Comparison of ENCODE assay signal across 8 cellular contexts in the genomic region with DNA sequence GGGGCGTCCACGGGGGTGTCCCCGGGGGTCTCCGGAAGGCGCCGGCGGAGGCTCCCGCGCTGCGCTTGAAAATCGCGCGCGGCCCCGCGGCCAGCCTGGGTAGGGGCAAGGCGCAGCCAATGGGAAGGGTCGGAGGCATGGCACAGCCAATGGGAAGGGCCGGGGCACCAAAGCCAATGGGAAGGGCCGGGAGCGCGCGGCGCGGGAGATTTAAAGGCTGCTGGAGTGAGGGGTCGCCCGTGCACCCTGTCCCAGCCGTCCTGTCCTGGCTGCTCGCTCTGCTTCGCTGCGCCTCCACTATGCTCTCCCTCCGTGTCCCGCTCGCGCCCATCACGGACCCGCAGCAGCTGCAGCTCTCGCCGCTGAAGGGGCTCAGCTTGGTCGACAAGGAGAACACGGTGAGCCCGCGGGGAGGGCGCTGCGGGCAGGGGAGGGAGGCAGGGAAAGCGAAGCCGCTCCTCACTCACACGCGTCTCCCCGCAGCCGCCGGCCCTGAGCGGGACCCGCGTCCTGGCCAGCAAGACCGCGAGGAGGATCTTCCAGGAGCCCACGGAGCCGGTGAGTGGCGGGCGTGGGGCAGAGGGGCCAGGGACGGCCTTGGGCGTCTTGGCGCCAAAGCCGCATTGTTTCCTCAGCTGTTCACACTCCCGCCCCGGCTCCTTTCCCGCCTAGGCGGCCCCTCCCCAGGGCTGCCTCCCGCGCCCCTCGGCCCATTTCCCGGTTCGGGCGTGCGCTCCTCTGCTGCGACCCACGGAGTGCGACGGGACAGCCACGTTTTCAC. TPM values are rescaled to one million over a fixed set of nuclear protein-coding genes. Genes with fewer than 3 reads are reported as not detected.
DNase-seq lines count a peak whose midpoint lies in the region; ATAC-seq, FAIRE-seq and TF ChIP-seq lines count a peak whose summit lies in the region.

Gene RRM2, plus strand, starts transcription at position 240 of the 781 bp plus-strand sequence. Its CDS starts 60 bp downstream, at position 300.

- no peaks in the 10 kb centered on the region for H3K9me3 Mint-ChIP-seq in activated naive CD8-positive, alpha-beta T cell treated with anti-CD3 and anti-CD28 coated beads, Interleukin-2, amount 10 ng/mL, durations not matched to agents 7 days and 5 days
- H3K9me3 Mint-ChIP-seq in type B pancreatic cell, result no peaks in the 10 kb centered on the region

- no peaks in the 10 kb centered on the region for H3K36me3 ChIP-seq in heart left ventricle

- 0 to 1% (median 0%) methylated on average over 39 to 81 of the region's 81 CpGs for WGBS in heart left ventricle, 4 donors

- peak within 1 kb of the TSS; percentile 99 for H3K4me3 Mint-ChIP-seq in activated naive CD8-positive, alpha-beta T cell treated with anti-CD3 and anti-CD28 coated beads, Interleukin-2, amount 10 ng/mL, durations not matched to agents 7 days and 5 days
- peak within 1 kb of the TSS; percentile 99 for H3K4me3 Mint-ChIP-seq in type B pancreatic cell

- POLR2A ChIA-PET in activated naive CD8-positive, alpha-beta T cell treated with anti-CD3 and anti-CD28 coated beads, Interleukin-2, amount 10 ng/mL, durations not matched to agents 7 days and 5 days (lab: Charles Lee), result interaction anchor here (1.0 to 3.1 kb wide), 7 partner anchors 9 to 567 kb away, joined by 3 to 13 read pairs (median 3); partner anchors contain the start of gene ADAM17

- peak; percentile 92 for DNase-seq in GM12892 (ENCODE audit: insufficient read length)
- DNase-seq in NCI-H1436 (lab: John Stamatoyannopoulos, UW), result peak; percentile 93
- DNase-seq in SW 1271 (lab: John Stamatoyannopoulos, UW), result peak; percentile 79 to 90
- peak; percentile 95 for DNase-seq in activated naive CD8-positive, alpha-beta T cell treated with anti-CD3 and anti-CD28 coated beads, Interleukin-2, amount 10 ng/mL, durations not matched to agents 7 days and 5 days
- DNase-seq in heart left ventricle, result peak; percentile 92 to 96 (median 94)
- peak; percentile 91 for DNase-seq in pons (ENCODE audit: low spot score)
- peak; percentile 94 for DNase-seq in type B pancreatic cell (ENCODE audit: extremely low spot score, unreplicated experiment)

- TF ChIP-seq POLR2A in GM12892 (IDR thresholded peaks at IDR 0.05; ENCODE audit: low read depth, low read length) (peak; percentile 98), heart left ventricle (IDR thresholded peaks at IDR 0.05) (no peak)

- peak; percentile 30 for FAIRE-seq in GM12892 (lab: Jason Lieb, UNC)

- ATAC-seq in HG02798 (IDR thresholded peaks at IDR 0.05; ENCODE audit: poor library complexity, unreplicated experiment) (peak; percentile 74), heart left ventricle (peak; percentile 90 to 94 (median 93))
- ATAC-seq in activated naive CD8-positive, alpha-beta T cell treated with anti-CD3 and anti-CD28 coated beads, Interleukin-2, amount 10 ng/mL, durations not matched to agents 7 days and 5 days (ENCODE audit: low read depth), result peak; percentile 79

- no peak within 1 kb of the TSS for H3K27ac ChIP-seq in heart left ventricle

- TF ChIP-seq CTCF in heart left ventricle (IDR thresholded peaks at IDR 0.05) (peak in 2 of 12 donors; percentile 8 to 11), type B pancreatic cell (conservative IDR thresholded peaks at IDR 0.05) (no peak)

- H3K27me3 Mint-ChIP-seq in activated naive CD8-positive, alpha-beta T cell treated with anti-CD3 and anti-CD28 coated beads, Interleukin-2, amount 10 ng/mL, durations not matched to agents 7 days and 5 days, result no peaks in the 10 kb centered on the region
- H3K27me3 Mint-ChIP-seq in type B pancreatic cell, result no peaks in the 10 kb centered on the region

- peaks cover 46% of the 10 kb centered on the region for H3K36me3 Mint-ChIP-seq in activated naive CD8-positive, alpha-beta T cell treated with anti-CD3 and anti-CD28 coated beads, Interleukin-2, amount 10 ng/mL, durations not matched to agents 7 days and 5 days
- peaks cover 12% of the 10 kb centered on the region for H3K36me3 Mint-ChIP-seq in type B pancreatic cell

- H3K4me1 Mint-ChIP-seq in activated naive CD8-positive, alpha-beta T cell treated with anti-CD3 and anti-CD28 coated beads, Interleukin-2, amount 10 ng/mL, durations not matched to agents 7 days and 5 days, result peaks cover 49% of the 10 kb centered on the region
- H3K4me1 Mint-ChIP-seq in type B pancreatic cell (ENCODE audit: unreplicated experiment), result peaks cover 43% of the 10 kb centered on the region

- peaks cover 8 to 24% (median 12%) of the 10 kb centered on the region in 9 donors for H3K27me3 ChIP-seq in heart left ventricle

- H3K4me3 ChIP-seq in heart left ventricle, result peak within 1 kb of the TSS; percentile 35 to 79 (median 54)

- no peaks in the 10 kb centered on the region for H3K9me3 ChIP-seq in heart left ventricle

- H3K4me1 ChIP-seq in heart left ventricle, result peaks cover 10 to 66% (median 21%) of the 10 kb centered on the region in 12 donors

- peak within 1 kb of the TSS; percentile 94 for H3K27ac Mint-ChIP-seq in activated naive CD8-positive, alpha-beta T cell treated with anti-CD3 and anti-CD28 coated beads, Interleukin-2, amount 10 ng/mL, durations not matched to agents 7 days and 5 days
- peak within 1 kb of the TSS; percentile 94 for H3K27ac Mint-ChIP-seq in type B pancreatic cell

- intact Hi-C loops in heart left ventricle (cut with DNase I), result loop anchor here in 9 of 10 donors (1.0 to 10.0 kb wide), 10 partner anchors 180 to 545 kb away; partner anchors contain the start of gene HPCAL1 (in 4 of the 9)

RNA-seq across cellular contexts. Expression of gene RRM2, which starts in this region (rescaled TPM):
- polyA plus RNA-seq in GM12892 (2012; ENCODE audit: missing spikeins), result 122 TPM
- 100 to 1,000 TPM; 320 to 355 TPM for total RNA-seq in activated naive CD8-positive, alpha-beta T cell treated with anti-CD3 and anti-CD28 coated beads, Interleukin-2, amount 10 ng/mL, durations not matched to agents 7 days and 5 days
- total RNA-seq in heart left ventricle (10 to 100 TPM in 1 of 9 donors, 1 to 10 TPM in 4, under 1 TPM in 3, not detected in 1; 0.09 to 32.6 (median 1.3) TPM), type B pancreatic cell (ENCODE audit: low replicate concordance) (50.7 and 109 TPM in 2 replicates)
- polyA plus RNA-seq in heart left ventricle, result under 1 TPM; 0.08 to 0.44 TPM
